14 cellular contexts compared by ENCODE assay signal in genomic region chr3:55489804-55490132, GRCh38. TPM values are rescaled to one million over a fixed set of nuclear protein-coding genes. Genes with fewer than 3 reads are reported as not detected.
DNase-seq lines count a peak whose midpoint lies in the region; ATAC-seq, FAIRE-seq and TF ChIP-seq lines count a peak whose summit lies in the region.
"Had no signal": no experiment of that assay in that cellular context is flagged by ENCODE, and none has a peak within 500 bp of the region (broad histone marks: within the 10 kb centered on the region; RNA-seq: fewer than 3 reads in every experiment).

No MANE protein-coding gene starts in this region.

- H3K27me3 Mint-ChIP-seq in T-helper 1 cell treated with Interleukin-12 subunit alpha and Interleukin-12 subunit beta and Interleukin-4 antibody, amounts not matched to agents 30 μg/mL and 1 μg/mL, for 36 hours (ENCODE audit: low read depth), result peaks cover 65% of the 10 kb centered on the region
- peaks cover 7% of the 10 kb centered on the region for H3K27me3 Mint-ChIP-seq in astrocyte (ENCODE audit: low read depth, unreplicated experiment)

- no peak for TF ChIP-seq POLR2A in suprapubic skin (IDR thresholded peaks at IDR 0.05)

- FAIRE-seq in astrocyte (lab: Jason Lieb, UNC), result no peak
- FAIRE-seq: A549, frontal cortex had no signal

- H3K4me3 ChIP-seq in astrocyte (ENCODE audit: insufficient read depth, low read depth, low read length) (peak overlapping the region; percentile 87), suprapubic skin (peak overlapping the region; percentile 8)
- H3K4me3 ChIP-seq: A549, SJSA1 had no signal

- no peak for TF ChIP-seq EP300 in suprapubic skin (IDR thresholded peaks at IDR 0.05)

- no peak overlapping the region for H3K27ac Mint-ChIP-seq in T-helper 1 cell treated with Interleukin-12 subunit alpha and Interleukin-12 subunit beta and Interleukin-4 antibody, amounts not matched to agents 30 μg/mL and 1 μg/mL, for 36 hours
- H3K27ac Mint-ChIP-seq in astrocyte (ENCODE audit: unreplicated experiment), result no peak overlapping the region
- H3K27ac Mint-ChIP-seq: activated CD8-positive, alpha-beta memory T cell treated with anti-CD3 and anti-CD28 coated beads, Interleukin-2, amount 10 ng/mL, durations not matched to agents 7 days and 5 days had no signal

- peaks cover 41% of the 10 kb centered on the region for H3K79me2 ChIP-seq in astrocyte (ENCODE audit: insufficient read depth, low read length)

- peaks cover 33% of the 10 kb centered on the region for H3K4me1 ChIP-seq in astrocyte (ENCODE audit: insufficient read depth, low read length)
- H3K4me1 ChIP-seq in suprapubic skin, result peaks cover 60% of the 10 kb centered on the region

- peaks cover 15% of the 10 kb centered on the region for H3K4me1 Mint-ChIP-seq in T-helper 1 cell treated with Interleukin-12 subunit alpha and Interleukin-12 subunit beta and Interleukin-4 antibody, amounts not matched to agents 30 μg/mL and 1 μg/mL, for 36 hours (ENCODE audit: low read depth)
- H3K4me1 Mint-ChIP-seq in astrocyte (ENCODE audit: low read depth, unreplicated experiment), result peaks cover 15% of the 10 kb centered on the region

- H3K36me3 Mint-ChIP-seq in T-helper 1 cell treated with Interleukin-12 subunit alpha and Interleukin-12 subunit beta and Interleukin-4 antibody, amounts not matched to agents 30 μg/mL and 1 μg/mL, for 36 hours (ENCODE audit: low read depth), result peaks cover 4% of the 10 kb centered on the region
- H3K36me3 Mint-ChIP-seq in astrocyte (ENCODE audit: low read depth, unreplicated experiment), result no peaks in the 10 kb centered on the region
- H3K36me3 Mint-ChIP-seq: activated CD8-positive, alpha-beta memory T cell treated with anti-CD3 and anti-CD28 coated beads, Interleukin-2, amount 10 ng/mL, durations not matched to agents 7 days and 5 days had no signal

- H3K27me3 ChIP-seq in astrocyte (ENCODE audit: insufficient read depth, low read length), result no peaks in the 10 kb centered on the region
- H3K27me3 ChIP-seq in suprapubic skin, result peaks cover 33% of the 10 kb centered on the region
- H3K27me3 ChIP-seq: SJSA1 had no signal

- no peak overlapping the region for H3K27ac ChIP-seq in astrocyte (ENCODE audit: low read depth, low read length)
- H3K27ac ChIP-seq in suprapubic skin, result no peak overlapping the region
- H3K27ac ChIP-seq: A549, SJSA1 had no signal

- 12% methylated on average over 13 of the region's 17 CpGs for WGBS in suprapubic skin

- no peak for TF ChIP-seq CTCF in astrocyte (IDR thresholded peaks at IDR 0.05; ENCODE audit: insufficient read depth, low read depth, low read length)
- no peak for TF ChIP-seq CTCF in suprapubic skin (IDR thresholded peaks at IDR 0.05)

- no peaks in the 10 kb centered on the region for H3K9me3 Mint-ChIP-seq in T-helper 1 cell treated with Interleukin-12 subunit alpha and Interleukin-12 subunit beta and Interleukin-4 antibody, amounts not matched to agents 30 μg/mL and 1 μg/mL, for 36 hours
- H3K9me3 Mint-ChIP-seq in astrocyte (ENCODE audit: unreplicated experiment), result no peaks in the 10 kb centered on the region

- peak overlapping the region; percentile 3 for H2AFZ ChIP-seq in astrocyte (ENCODE audit: low read depth, low read length)

- peak overlapping the region; percentile 99 for H3K9ac ChIP-seq in astrocyte (ENCODE audit: low read length)

- no peaks in the 10 kb centered on the region for H3K9me3 ChIP-seq in astrocyte (ENCODE audit: insufficient read depth, low read depth, low read length)
- H3K9me3 ChIP-seq in suprapubic skin, result no peaks in the 10 kb centered on the region
- H3K9me3 ChIP-seq: A549, SJSA1 had no signal

- no peak for ATAC-seq in GM21423 (IDR thresholded peaks at IDR 0.05; ENCODE audit: unreplicated experiment)
- ATAC-seq: A549; activated CD8-positive, alpha-beta memory T cell treated with anti-CD3 and anti-CD28 coated beads, Interleukin-2, amount 10 ng/mL, durations not matched to agents 7 days and 5 days had no signal

- H3K4me2 ChIP-seq in astrocyte (ENCODE audit: low read length), result peak overlapping the region; percentile 97
- H3K4me2 ChIP-seq: A549 had no signal

- no peaks in the 10 kb centered on the region for H3K36me3 ChIP-seq in astrocyte (ENCODE audit: insufficient read depth, low read length)
- H3K36me3 ChIP-seq in suprapubic skin, result no peaks in the 10 kb centered on the region

- no peaks in the 10 kb centered on the region for H4K20me1 ChIP-seq in astrocyte (ENCODE audit: insufficient read depth, low read length)

- peak overlapping the region; percentile 43 for H3K4me3 Mint-ChIP-seq in T-helper 1 cell treated with Interleukin-12 subunit alpha and Interleukin-12 subunit beta and Interleukin-4 antibody, amounts not matched to agents 30 μg/mL and 1 μg/mL, for 36 hours
- peak overlapping the region; percentile 75 for H3K4me3 Mint-ChIP-seq in astrocyte (ENCODE audit: unreplicated experiment)
- H3K4me3 Mint-ChIP-seq: activated CD8-positive, alpha-beta memory T cell treated with anti-CD3 and anti-CD28 coated beads, Interleukin-2, amount 10 ng/mL, durations not matched to agents 7 days and 5 days had no signal

- no peak for DNase-seq in T-helper 1 cell
- DNase-seq in astrocyte (ENCODE audit: low read depth), result no peak
- DNase-seq in islet precursor cell, result peak; percentile 89
- no peak for DNase-seq in suprapubic skin (ENCODE audit: low spot score in 2 of 2)
- no peak for DNase-seq in T-helper 9 cell
- DNase-seq in stimulated activated CD4-positive, alpha-beta T cell treated with anti-CD3 and anti-CD28 coated beads, Interleukin-15, amount 100 ng/mL, for 24 hours, result no peak
- DNase-seq: activated CD8-positive, alpha-beta memory T cell treated with anti-CD3 and anti-CD28 coated beads, Interleukin-2, amount 10 ng/mL, durations not matched to agents 7 days and 5 days; anterior cingulate cortex; stimulated activated CD4-positive, alpha-beta T cell treated with anti-CD3 and anti-CD28 coated beads, Interleukin-4, amount 100 ng/mL, for 24 hours had no signal

RNA-seq across cellular contexts. Expression of gene WNT5A, which starts 2.7 kb away (rescaled TPM):
- total RNA-seq in astrocyte (45.8 and 66.2 TPM in 2 replicates), suprapubic skin (10 to 100 TPM in 1 of 4 donors, 1 to 10 TPM in 3; 8.9 to 13.9 (median 9.3) TPM)
